ENCODE assay signal across 8 cellular contexts in the genomic region with DNA sequence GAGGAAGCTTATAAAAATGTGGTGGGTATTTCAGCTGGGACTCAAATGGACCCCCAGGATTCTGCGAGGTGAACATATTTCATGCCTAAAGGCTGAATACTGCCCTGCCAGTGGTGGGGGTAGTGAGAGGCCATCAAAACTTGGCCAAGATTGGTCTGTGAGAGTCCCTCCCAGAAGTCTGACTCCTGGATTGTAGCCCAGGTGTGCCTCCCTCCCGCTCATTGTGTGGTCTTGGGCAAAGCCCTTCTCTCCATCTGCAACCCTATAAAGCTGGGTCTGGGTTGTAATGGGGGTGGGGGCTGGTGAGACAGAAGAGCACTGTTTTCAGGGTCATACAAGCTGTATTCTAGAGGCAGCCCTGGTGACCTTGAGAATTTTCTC. TPM values are rescaled to one million over a fixed set of nuclear protein-coding genes. Genes with fewer than 3 reads are reported as not detected.
DNase-seq lines count a peak whose midpoint lies in the region; ATAC-seq and TF ChIP-seq lines count a peak whose summit lies in the region.

No MANE protein-coding gene starts in this region.

- POLR2A ChIA-PET in RWPE1 (lab: Yijun Ruan, JAX; ENCODE audit: low non-redundant PET), result no interaction called here

- ATAC-seq in GM19395 (IDR thresholded peaks at IDR 0.05; ENCODE audit: unreplicated experiment), result peak; percentile 18
- peak; percentile 50 to 69 (median 51) for ATAC-seq in psoas muscle
- no peak for ATAC-seq in HG03280 (IDR thresholded peaks at IDR 0.05; ENCODE audit: unreplicated experiment)

- H3K27ac ChIP-seq in RWPE1, result peak overlapping the region; percentile 85
- H3K27ac ChIP-seq in psoas muscle, result peak overlapping the region; percentile 89

- no peaks in the 10 kb centered on the region for H3K27me3 ChIP-seq in psoas muscle (ENCODE audit: insufficient read depth in 3 of 3, low read length in 2 of 3)

- no peaks in the 10 kb centered on the region for H3K9me3 ChIP-seq in psoas muscle

- TF ChIP-seq CTCF in RWPE1 (conservative IDR thresholded peaks at IDR 0.05; ENCODE audit: low read depth) (no peak), fibroblast of pulmonary artery (IDR thresholded peaks at IDR 0.05; ENCODE audit: low read length, missing control alignments) (no peak), psoas muscle (IDR thresholded peaks at IDR 0.05) (no peak)

- DNase-seq in RWPE1 (ENCODE audit: low spot score), result no peak
- DNase-seq in fibroblast of pulmonary artery (ENCODE audit: low read depth), result no peak
- DNase-seq in psoas muscle, result peak in 1 of 2 donors; percentile 16
- no peak for DNase-seq in NCI-H2227 (lab: John Stamatoyannopoulos, UW; ENCODE audit: unreplicated experiment)
- DNase-seq in cortex of kidney (lab: John Stamatoyannopoulos, UW), result no peak
- DNase-seq in NCI-H2196 (lab: John Stamatoyannopoulos, UW; ENCODE audit: unreplicated experiment), result no peak

- peaks cover 27% of the 10 kb centered on the region for H3K4me1 ChIP-seq in psoas muscle

- CTCF ChIA-PET in RWPE1 (lab: Yijun Ruan, JAX), result interaction anchor here (1.5 kb wide), 1 partner anchor 236 kb away, joined by 7 read pairs; no protein-coding TSS in a partner anchor

- H3K36me3 ChIP-seq in psoas muscle (ENCODE audit: insufficient read depth in 1 of 2, low read depth in 1 of 2), result peaks cover 4 to 21% of the 10 kb centered on the region in 2 donors

- WGBS in psoas muscle, 3 donors, result 55 to 73% (median 56%) methylated on average over 2 of the region's 2 CpGs

- H3K4me3 ChIP-seq in fibroblast of pulmonary artery (replicated peaks; ENCODE audit: low read depth, low read length) (peak overlapping the region; percentile 56), psoas muscle (peak overlapping the region; percentile 89)

- intact Hi-C loops in psoas muscle (cut with DNase I), result no loop called here

RNA-seq across cellular contexts. Expression of gene HTATIP2, which starts 0.9 kb away (rescaled TPM):
- total RNA-seq in psoas muscle, result 10 to 100 TPM; 31.3 to 62.9 (median 45.6) TPM
- 100 to 1,000 TPM in 1 of 3 donors, 10 to 100 TPM in 2; 54.4 to 184 (median 60.8) TPM for polyA plus RNA-seq in psoas muscle

RNA-seq across cellular contexts. Expression of gene PRMT3, which starts 23.1 kb away (rescaled TPM):
- total RNA-seq in psoas muscle, result 10 to 100 TPM in 3 of 4 donors, 1 to 10 TPM in 1; 6.3 to 23.2 (median 17.2) TPM
- polyA plus RNA-seq in psoas muscle, result 10 to 100 TPM; 10.0 to 22.1 (median 14.6) TPM
